8 cellular contexts compared by ENCODE assay signal in genomic region chr2:157492189-157492773, GRCh38. TPM values are rescaled to one million over a fixed set of nuclear protein-coding genes. Genes with fewer than 3 reads are reported as not detected.
DNase-seq lines count a peak whose midpoint lies in the region; TF ChIP-seq lines count a peak whose summit lies in the region.

No MANE protein-coding gene starts in this region.

- no peaks in the 10 kb centered on the region for H3K9me3 Mint-ChIP-seq in activated naive CD4-positive, alpha-beta T cell treated with anti-CD3 and anti-CD28 coated beads for 36 hours
- H3K9me3 Mint-ChIP-seq in progenitor cell of endocrine pancreas (ENCODE audit: low read depth): no peaks in the 10 kb centered on the region

- POLR2A ChIA-PET in GM10248 (lab: Yijun Ruan, JAX): no interaction called here

- no peaks in the 10 kb centered on the region for H3K36me3 ChIP-seq in SJCRH30

- H3K27me3 Mint-ChIP-seq in activated naive CD4-positive, alpha-beta T cell treated with anti-CD3 and anti-CD28 coated beads for 36 hours (ENCODE audit: low read depth): no peaks in the 10 kb centered on the region
- no peaks in the 10 kb centered on the region for H3K27me3 Mint-ChIP-seq in progenitor cell of endocrine pancreas

- no peaks in the 10 kb centered on the region for H3K36me3 Mint-ChIP-seq in activated naive CD4-positive, alpha-beta T cell treated with anti-CD3 and anti-CD28 coated beads for 36 hours (ENCODE audit: low read depth)
- no peaks in the 10 kb centered on the region for H3K36me3 Mint-ChIP-seq in progenitor cell of endocrine pancreas (ENCODE audit: insufficient read depth)

- TF ChIP-seq CTCF in GM10248 (IDR thresholded peaks at IDR 0.05; ENCODE audit: control extremely low read depth, extremely low read depth, low read depth, missing control alignments): peak; percentile 67
- TF ChIP-seq CTCF in progenitor cell of endocrine pancreas (IDR thresholded peaks at IDR 0.05; ENCODE audit: unreplicated experiment): peak; percentile 83

- H3K4me1 ChIP-seq in SJCRH30: no peaks in the 10 kb centered on the region

- peaks cover 62% of the 10 kb centered on the region for H3K4me1 Mint-ChIP-seq in activated naive CD4-positive, alpha-beta T cell treated with anti-CD3 and anti-CD28 coated beads for 36 hours (ENCODE audit: low read depth)
- H3K4me1 Mint-ChIP-seq in progenitor cell of endocrine pancreas (ENCODE audit: low read depth): peaks cover 12% of the 10 kb centered on the region

- H3K4me3 Mint-ChIP-seq in activated naive CD4-positive, alpha-beta T cell treated with anti-CD3 and anti-CD28 coated beads for 36 hours: no peak overlapping the region
- H3K4me3 Mint-ChIP-seq in progenitor cell of endocrine pancreas (ENCODE audit: low read depth): no peak overlapping the region

- H3K27ac Mint-ChIP-seq in activated naive CD4-positive, alpha-beta T cell treated with anti-CD3 and anti-CD28 coated beads for 36 hours: no peak overlapping the region
- no peak overlapping the region for H3K27ac Mint-ChIP-seq in progenitor cell of endocrine pancreas

- CTCF ChIA-PET in GM10248 (lab: Yijun Ruan, JAX): interaction anchor here (0.6 to 8.7 kb wide), 39 partner anchors 9 to 522 kb away, joined by 3 to 63 read pairs (median 5); partner anchors contain the start of gene ERMN
- CTCF ChIA-PET in activated naive CD4-positive, alpha-beta T cell treated with anti-CD3 and anti-CD28 coated beads for 36 hours (lab: Charles Lee): interaction anchor here (0.6 to 10.6 kb wide), 40 partner anchors 11 to 523 kb away, joined by 3 to 142 read pairs (median 4); partner anchors contain the start of gene ERMN

- H3K27me3 ChIP-seq in SJCRH30: no peaks in the 10 kb centered on the region

- H3K27ac ChIP-seq in SJCRH30: no peak overlapping the region

- intact Hi-C loops in activated naive CD4-positive, alpha-beta T cell treated with anti-CD3 and anti-CD28 coated beads for 36 hours (cut with micrococcal nuclease): loop anchor here (1.0 to 5.0 kb wide), 7 partner anchors 101 to 965 kb away; partner anchors contain the start of genes CCDC148 and PKP4

- H3K9me3 ChIP-seq in SJCRH30 (replicated peaks): no peaks in the 10 kb centered on the region

- H3K4me3 ChIP-seq in SJCRH30: no peak overlapping the region

- DNase-seq in GM10248 (ENCODE audit: extremely low spot score) (peak; percentile 65), GOT3 (lab: John Stamatoyannopoulos, UW) (peak; percentile 1), LHCN-M2 (ENCODE audit: low read depth) (peak; percentile 59), SJCRH30 (peak; percentile 60 to 80), glomerular endothelial cell (ENCODE audit: extremely low read depth, low read depth, low spot score) (peak; percentile 12), progenitor cell of endocrine pancreas (ENCODE audit: low spot score, unreplicated experiment) (peak; percentile 47), NCI-H128 (lab: John Stamatoyannopoulos, UW; ENCODE audit: unreplicated experiment) (no peak)
- DNase-seq in activated naive CD4-positive, alpha-beta T cell treated with anti-CD3 and anti-CD28 coated beads for 36 hours: peak; percentile 89

RNA-seq across cellular contexts. Expression of gene CYTIP, which starts 48.4 kb away (rescaled TPM):
- total RNA-seq in LHCN-M2 (2014; rRNA removed) (0.92 and 1.7 TPM in 2 replicates), glomerular endothelial cell (0.82 and 3.6 TPM in 2 replicates), progenitor cell of endocrine pancreas (0.14 and 0.27 TPM in 2 replicates)
- polyA plus RNA-seq in LHCN-M2 (2012): 0.27 TPM
- total RNA-seq in SJCRH30 (2014; rRNA removed; shearing (Covaris generic)): 0.71 and 0.81 TPM in 2 replicates
- 100 to 1,000 TPM; 599 to 610 TPM for total RNA-seq in activated naive CD4-positive, alpha-beta T cell treated with anti-CD3 and anti-CD28 coated beads for 36 hours

Comparison
In these comparisons a context has a peak if more than half of its experiments do, and no peak if none do; other contexts are left out.
1. RNA of gene CYTIP, which starts 48.4 kb away (total RNA-seq): 599 to 610 TPM in activated naive CD4-positive, alpha-beta T cell treated with anti-CD3 and anti-CD28 coated beads for 36 hours; 0.92 to 1.7 TPM in LHCN-M2, 0.82 to 3.6 TPM in glomerular endothelial cell, 0.71 to 0.81 TPM in SJCRH30 and 0.14 to 0.27 TPM in progenitor cell of endocrine pancreas; every median in the first group is over 100 times any median in the second.